In genomic region chr9:2234371-2234893, GRCh38 we compare ENCODE assay signal across 18 cellular contexts.
A peak's percentile ranks its signal among the peaks of the same experiment; 100 is the strongest.
DNase-seq lines count a peak whose midpoint lies in the region; ATAC-seq and TF ChIP-seq lines count a peak whose summit lies in the region.
"Had no signal": no experiment of that assay in that cellular context is flagged by ENCODE, and none has a peak within 500 bp of the region (broad histone marks: within the 10 kb centered on the region; RNA-seq: fewer than 3 reads in every experiment).

No MANE protein-coding gene starts in this region.

- peaks cover 4% of the 10 kb centered on the region for H3K27me3 Mint-ChIP-seq in activated naive CD8-positive, alpha-beta T cell treated with anti-CD3 and anti-CD28 coated beads for 36 hours
- peaks cover 4% of the 10 kb centered on the region for H3K27me3 Mint-ChIP-seq in activated naive CD4-positive, alpha-beta T cell treated with anti-CD3 and anti-CD28 coated beads for 36 hours (ENCODE audit: low read depth)

- peak; percentile 55 for ATAC-seq in esophagus mucosa
- ATAC-seq in psoas muscle: peak; percentile 56 to 82 (median 78)
- no peak for ATAC-seq in gastroesophageal sphincter
- ATAC-seq: activated CD8-positive, alpha-beta T cell treated with anti-CD3 and anti-CD28 coated beads, Interleukin-2, amount 10 ng/mL, durations not matched to agents 7 days and 5 days; effector memory CD8-positive, alpha-beta T cell; GM12878; stimulated activated naive CD8-positive, alpha-beta T cell treated with anti-CD3 and anti-CD28 coated beads, Interleukin-15, amount 100 ng/mL, for 72 hours had no signal

- peak overlapping the region; percentile 11 for H3K4me2 ChIP-seq in GM23248 (ENCODE audit: unreplicated experiment)

- H3K9ac ChIP-seq in GM23248: no peak overlapping the region

- WGBS in GM23248 (ENCODE audit: low coverage in 1 of 2, low lambda C conversion rate in 2 of 2, missing lambda C conversion rate in 2 of 2), 2 experiments: 24 to 25% methylated on average over 5 of the region's 5 CpGs
- 40 to 46% (median 40%) methylated on average over 5 of the region's 5 CpGs for WGBS in psoas muscle, 3 donors
- 56% methylated on average over 3 of the region's 5 CpGs; no CpG with 5 or more reads in 1 of the 2 donors for WGBS in gastroesophageal sphincter (ENCODE audit: low coverage in 1 of 2), 2 donors

- TF ChIP-seq CTCF in psoas muscle (IDR thresholded peaks at IDR 0.05) (no peak), gastroesophageal sphincter (IDR thresholded peaks at IDR 0.05) (no peak)

- H3K4me1 ChIP-seq in GM23248 (ENCODE audit: insufficient read depth) (peaks cover 27% of the 10 kb centered on the region), psoas muscle (peaks cover 5% of the 10 kb centered on the region), gastroesophageal sphincter (peaks cover 0 to 7% (median 0%) of the 10 kb centered on the region in 3 donors)

- H3K9me2 ChIP-seq in GM23248 (ENCODE audit: insufficient read depth): no peaks in the 10 kb centered on the region

- no peaks in the 10 kb centered on the region for H4K20me1 ChIP-seq in GM23248 (ENCODE audit: insufficient read depth)

- no peak for TF ChIP-seq EP300 in gastroesophageal sphincter (IDR thresholded peaks at IDR 0.05)

- H3K36me3 Mint-ChIP-seq in activated naive CD8-positive, alpha-beta T cell treated with anti-CD3 and anti-CD28 coated beads for 36 hours: no peaks in the 10 kb centered on the region
- no peaks in the 10 kb centered on the region for H3K36me3 Mint-ChIP-seq in activated naive CD4-positive, alpha-beta T cell treated with anti-CD3 and anti-CD28 coated beads for 36 hours (ENCODE audit: low read depth)

- intact Hi-C loops in psoas muscle (cut with DNase I): no loop called here
- intact Hi-C loops in activated naive CD4-positive, alpha-beta T cell treated with anti-CD3 and anti-CD28 coated beads for 36 hours (cut with micrococcal nuclease): loop anchor here (10.0 kb wide), 1 partner anchor 490 kb away; no protein-coding TSS in a partner anchor

- CTCF ChIA-PET in activated naive CD4-positive, alpha-beta T cell treated with anti-CD3 and anti-CD28 coated beads for 36 hours (lab: Charles Lee): no interaction called here

- H3K27ac Mint-ChIP-seq in activated naive CD8-positive, alpha-beta T cell treated with anti-CD3 and anti-CD28 coated beads for 36 hours: no peak overlapping the region
- no peak overlapping the region for H3K27ac Mint-ChIP-seq in activated naive CD4-positive, alpha-beta T cell treated with anti-CD3 and anti-CD28 coated beads for 36 hours
- H3K27ac Mint-ChIP-seq: activated CD8-positive, alpha-beta T cell treated with anti-CD3 and anti-CD28 coated beads, Interleukin-2, amount 10 ng/mL, durations not matched to agents 7 days and 5 days; effector memory CD8-positive, alpha-beta T cell; stimulated activated naive CD8-positive, alpha-beta T cell treated with anti-CD3 and anti-CD28 coated beads, Interleukin-15, amount 100 ng/mL, for 72 hours had no signal

- H3K36me3 ChIP-seq in GM23248 (ENCODE audit: low read depth) (no peaks in the 10 kb centered on the region), psoas muscle (ENCODE audit: insufficient read depth in 1 of 2, low read depth in 1 of 2) (no peaks in the 10 kb centered on the region), gastroesophageal sphincter (no peaks in the 10 kb centered on the region)
- H3K36me3 ChIP-seq: adrenal gland had no signal

- H3K9me3 ChIP-seq in GM23248 (ENCODE audit: low read depth) (no peaks in the 10 kb centered on the region), psoas muscle (no peaks in the 10 kb centered on the region), gastroesophageal sphincter (no peaks in the 10 kb centered on the region)
- H3K9me3 ChIP-seq: adrenal gland had no signal

- H3K79me2 ChIP-seq in GM23248 (ENCODE audit: insufficient read depth): no peaks in the 10 kb centered on the region

- H3K4me3 ChIP-seq in GM23248 (no peak overlapping the region), psoas muscle (no peak overlapping the region), gastroesophageal sphincter (no peak overlapping the region)
- H3K4me3 ChIP-seq: adrenal gland, GM12878 had no signal

- in situ Hi-C loops in GM23248 (cut with MboI): no loop called here

- no peak overlapping the region for H2AFZ ChIP-seq in GM23248

- H3K27me3 ChIP-seq in GM23248 (replicated peaks; ENCODE audit: insufficient read depth) (no peaks in the 10 kb centered on the region), psoas muscle (ENCODE audit: insufficient read depth in 3 of 3, low read length in 2 of 3) (no peaks in the 10 kb centered on the region), gastroesophageal sphincter (no peaks in the 10 kb centered on the region)
- H3K27me3 ChIP-seq: adrenal gland had no signal

- H3K9me3 Mint-ChIP-seq in activated naive CD8-positive, alpha-beta T cell treated with anti-CD3 and anti-CD28 coated beads for 36 hours: no peaks in the 10 kb centered on the region
- peaks cover 4% of the 10 kb centered on the region for H3K9me3 Mint-ChIP-seq in activated naive CD4-positive, alpha-beta T cell treated with anti-CD3 and anti-CD28 coated beads for 36 hours
- H3K9me3 Mint-ChIP-seq: effector memory CD8-positive, alpha-beta T cell; stimulated activated naive CD8-positive, alpha-beta T cell treated with anti-CD3 and anti-CD28 coated beads, Interleukin-15, amount 100 ng/mL, for 72 hours had no signal

- no peaks in the 10 kb centered on the region for H3K4me1 Mint-ChIP-seq in activated naive CD8-positive, alpha-beta T cell treated with anti-CD3 and anti-CD28 coated beads for 36 hours
- no peaks in the 10 kb centered on the region for H3K4me1 Mint-ChIP-seq in activated naive CD4-positive, alpha-beta T cell treated with anti-CD3 and anti-CD28 coated beads for 36 hours (ENCODE audit: low read depth)
- H3K4me1 Mint-ChIP-seq: stimulated activated naive CD8-positive, alpha-beta T cell treated with anti-CD3 and anti-CD28 coated beads, Interleukin-15, amount 100 ng/mL, for 72 hours had no signal

- peak; percentile 63 for DNase-seq in GM23248
- DNase-seq in NCI-H2171 treated with DMSO at 0.1 percent for 48 hours (lab: John Stamatoyannopoulos, UW): peak; percentile 100
- DNase-seq in psoas muscle: no peak
- DNase-seq in activated naive CD8-positive, alpha-beta T cell treated with anti-CD3 and anti-CD28 coated beads for 36 hours: no peak
- DNase-seq in activated naive CD4-positive, alpha-beta T cell treated with anti-CD3 and anti-CD28 coated beads for 36 hours: no peak
- no peak for DNase-seq in iPS-NIHi7 (ENCODE audit: extremely low spot score)
- DNase-seq: activated CD8-positive, alpha-beta T cell treated with anti-CD3 and anti-CD28 coated beads, Interleukin-2, amount 10 ng/mL, durations not matched to agents 7 days and 5 days; COR-L47; effector memory CD8-positive, alpha-beta T cell; NCI-H774; nephron progenitor cell; stimulated activated CD4-positive, alpha-beta T cell treated with anti-CD3 and anti-CD28 coated beads, Interleukin-1b, Interleukin-23, amount 100 ng/mL, for 48 hours; stimulated activated naive CD8-positive, alpha-beta T cell treated with anti-CD3 and anti-CD28 coated beads, Interleukin-15, amount 100 ng/mL, for 72 hours; T-helper 1 cell had no signal

- H3K27ac ChIP-seq in GM23248: no peak overlapping the region
- no peak overlapping the region for H3K27ac ChIP-seq in psoas muscle
- no peak overlapping the region for H3K27ac ChIP-seq in gastroesophageal sphincter

- TF ChIP-seq POLR2A in gastroesophageal sphincter (IDR thresholded peaks at IDR 0.05): no peak

- H3F3A ChIP-seq in GM23248 (ENCODE audit: insufficient read depth): peaks cover 19% of the 10 kb centered on the region

- H3K4me3 Mint-ChIP-seq in activated naive CD8-positive, alpha-beta T cell treated with anti-CD3 and anti-CD28 coated beads for 36 hours: no peak overlapping the region
- H3K4me3 Mint-ChIP-seq in activated naive CD4-positive, alpha-beta T cell treated with anti-CD3 and anti-CD28 coated beads for 36 hours: no peak overlapping the region
- H3K4me3 Mint-ChIP-seq: activated CD8-positive, alpha-beta T cell treated with anti-CD3 and anti-CD28 coated beads, Interleukin-2, amount 10 ng/mL, durations not matched to agents 7 days and 5 days; effector memory CD8-positive, alpha-beta T cell; nephron progenitor cell; stimulated activated naive CD8-positive, alpha-beta T cell treated with anti-CD3 and anti-CD28 coated beads, Interleukin-15, amount 100 ng/mL, for 72 hours had no signal

Comparison
In these comparisons a context has a peak if more than half of its experiments do, and no peak if none do; other contexts are left out.
1. DNase-seq: peak in GM23248 (single experiment) and NCI-H2171 treated with DMSO at 0.1 percent for 48 hours (single experiment); none in psoas muscle (0 of 2), activated naive CD8-positive, alpha-beta T cell treated with anti-CD3 and anti-CD28 coated beads for 36 hours (single experiment), activated naive CD4-positive, alpha-beta T cell treated with anti-CD3 and anti-CD28 coated beads for 36 hours (single experiment) and iPS-NIHi7 (single experiment).